ENCODE assay signal across 1 cellular context in genomic region chr14:92794547-92794941, GRCh38.
TF ChIP-seq lines count a peak whose summit lies in the region.

No MANE protein-coding gene starts in this region.

TF ChIP-seq in HepG2, 621 proteins besides CTCF, POLR2A, EP300 and RAD21 (continued from another document and continues in another):
- no peak for TF ChIP-seq ARID5B (CRISPR knock-in tag; IDR thresholded peaks at IDR 0.05)
- TF ChIP-seq ZHX1 (CRISPR knock-in tag; IDR thresholded peaks at IDR 0.05; ENCODE audit: low read depth), result no peak
- no peak for TF ChIP-seq ZNF282 (IDR thresholded peaks at IDR 0.05; ENCODE audit: partially characterized antibody)
- no peak for TF ChIP-seq SOX13 (IDR thresholded peaks at IDR 0.05)
- no peak for TF ChIP-seq SOX13 (CRISPR knock-in tag; conservative IDR thresholded peaks at IDR 0.05 in 1 of 2, IDR thresholded peaks at IDR 0.05 in 1 of 2)
- TF ChIP-seq, protein P1, sequence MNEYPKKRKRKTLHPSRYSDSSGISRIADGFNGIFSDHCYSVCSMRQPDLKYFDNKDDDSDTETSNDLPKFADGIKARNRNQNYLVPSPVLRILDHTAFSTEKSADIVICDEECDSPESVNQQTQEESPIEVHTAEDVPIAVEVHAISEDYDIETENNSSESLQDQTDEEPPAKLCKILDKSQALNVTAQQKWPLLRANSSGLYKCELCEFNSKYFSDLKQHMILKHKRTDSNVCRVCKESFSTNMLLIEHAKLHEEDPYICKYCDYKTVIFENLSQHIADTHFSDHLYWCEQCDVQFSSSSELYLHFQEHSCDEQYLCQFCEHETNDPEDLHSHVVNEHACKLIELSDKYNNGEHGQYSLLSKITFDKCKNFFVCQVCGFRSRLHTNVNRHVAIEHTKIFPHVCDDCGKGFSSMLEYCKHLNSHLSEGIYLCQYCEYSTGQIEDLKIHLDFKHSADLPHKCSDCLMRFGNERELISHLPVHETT (CRISPR knock-in tag; conservative IDR thresholded peaks at IDR 0.05), result no peak
- no peak for TF ChIP-seq ZNF530 (CRISPR knock-in tag; IDR thresholded peaks at IDR 0.05; ENCODE audit: low read depth)
- TF ChIP-seq, protein P2, sequence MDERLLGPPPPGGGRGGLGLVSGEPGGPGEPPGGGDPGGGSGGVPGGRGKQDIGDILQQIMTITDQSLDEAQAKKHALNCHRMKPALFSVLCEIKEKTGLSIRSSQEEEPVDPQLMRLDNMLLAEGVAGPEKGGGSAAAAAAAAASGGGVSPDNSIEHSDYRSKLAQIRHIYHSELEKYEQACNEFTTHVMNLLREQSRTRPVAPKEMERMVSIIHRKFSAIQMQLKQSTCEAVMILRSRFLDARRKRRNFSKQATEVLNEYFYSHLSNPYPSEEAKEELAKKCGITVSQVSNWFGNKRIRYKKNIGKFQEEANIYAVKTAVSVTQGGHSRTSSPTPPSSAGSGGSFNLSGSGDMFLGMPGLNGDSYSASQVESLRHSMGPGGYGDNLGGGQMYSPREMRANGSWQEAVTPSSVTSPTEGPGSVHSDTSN (CRISPR knock-in tag; IDR thresholded peaks at IDR 0.05), result no peak
- TF ChIP-seq EEA1 (CRISPR knock-in tag; IDR thresholded peaks at IDR 0.05; ENCODE audit: borderline replicate concordance), result no peak; the same call in 1 of the 2 replicates
- TF ChIP-seq ZBTB14 (CRISPR knock-in tag; IDR thresholded peaks at IDR 0.05), result no peak
- no peak for TF ChIP-seq HNRNPLL (IDR thresholded peaks at IDR 0.05; ENCODE audit: low read depth, low read length, poor library complexity, severe bottlenecking)
- no peak for TF ChIP-seq ZNF614 (CRISPR knock-in tag; IDR thresholded peaks at IDR 0.05; ENCODE audit: borderline replicate concordance)
- no peak for TF ChIP-seq PHF20 (CRISPR knock-in tag; IDR thresholded peaks at IDR 0.05)
- TF ChIP-seq RARA (CRISPR knock-in tag; IDR thresholded peaks at IDR 0.05), result 0 out of 2 replicates have a peak, but pooled peaks have one; percentile 1
- TF ChIP-seq ZNF550 (CRISPR knock-in tag; IDR thresholded peaks at IDR 0.05; ENCODE audit: borderline replicate concordance), result peak; percentile 88; the same call in 1 of the 2 replicates
- TF ChIP-seq ZNF569 (CRISPR knock-in tag; IDR thresholded peaks at IDR 0.05; ENCODE audit: borderline replicate concordance), result no peak
- TF ChIP-seq CBX1 (IDR thresholded peaks at IDR 0.05; ENCODE audit: low read depth), result no peak
- TF ChIP-seq NAIF1 (CRISPR knock-in tag; IDR thresholded peaks at IDR 0.05; ENCODE audit: borderline replicate concordance), result no peak
- TF ChIP-seq SALL2 (CRISPR knock-in tag; IDR thresholded peaks at IDR 0.05), result no peak
- no peak for TF ChIP-seq ZNF547 (CRISPR knock-in tag; IDR thresholded peaks at IDR 0.05)
- peak; percentile 82 for TF ChIP-seq RBM39 (IDR thresholded peaks at IDR 0.05; ENCODE audit: low read depth, low read length, poor library complexity, severe bottlenecking)
- TF ChIP-seq NCOA2 (CRISPR knock-in tag; IDR thresholded peaks at IDR 0.05), result no peak
- no peak for TF ChIP-seq ZNF562 (CRISPR knock-in tag; IDR thresholded peaks at IDR 0.05; ENCODE audit: borderline replicate concordance)
- TF ChIP-seq, protein P3, sequence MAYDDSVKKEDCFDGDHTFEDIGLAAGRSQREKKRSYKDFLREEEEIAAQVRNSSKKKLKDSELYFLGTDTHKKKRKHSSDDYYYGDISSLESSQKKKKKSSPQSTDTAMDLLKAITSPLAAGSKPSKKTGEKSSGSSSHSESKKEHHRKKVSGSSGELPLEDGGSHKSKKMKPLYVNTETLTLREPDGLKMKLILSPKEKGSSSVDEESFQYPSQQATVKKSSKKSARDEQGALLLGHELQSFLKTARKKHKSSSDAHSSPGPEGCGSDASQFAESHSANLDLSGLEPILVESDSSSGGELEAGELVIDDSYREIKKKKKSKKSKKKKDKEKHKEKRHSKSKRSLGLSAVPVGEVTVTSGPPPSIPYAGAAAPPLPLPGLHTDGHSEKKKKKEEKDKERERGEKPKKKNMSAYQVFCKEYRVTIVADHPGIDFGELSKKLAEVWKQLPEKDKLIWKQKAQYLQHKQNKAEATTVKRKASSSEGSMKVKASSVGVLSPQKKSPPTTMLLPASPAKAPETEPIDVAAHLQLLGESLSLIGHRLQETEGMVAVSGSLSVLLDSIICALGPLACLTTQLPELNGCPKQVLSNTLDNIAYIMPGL (CRISPR knock-in tag; IDR thresholded peaks at IDR 0.05; ENCODE audit: borderline replicate concordance in 1 of 2, low read depth in 1 of 2), result no peak; a peak in 1 of 4 replicates
- TF ChIP-seq ZNF12 (CRISPR knock-in tag; IDR thresholded peaks at IDR 0.05), result no peak
- peak; percentile 12; the same call in 1 of the 2 replicates for TF ChIP-seq ZNF777 (CRISPR knock-in tag; IDR thresholded peaks at IDR 0.05)
- TF ChIP-seq ZNF10 (CRISPR knock-in tag; IDR thresholded peaks at IDR 0.05; ENCODE audit: borderline replicate concordance, low read depth), result no peak
- TF ChIP-seq, protein P4, sequence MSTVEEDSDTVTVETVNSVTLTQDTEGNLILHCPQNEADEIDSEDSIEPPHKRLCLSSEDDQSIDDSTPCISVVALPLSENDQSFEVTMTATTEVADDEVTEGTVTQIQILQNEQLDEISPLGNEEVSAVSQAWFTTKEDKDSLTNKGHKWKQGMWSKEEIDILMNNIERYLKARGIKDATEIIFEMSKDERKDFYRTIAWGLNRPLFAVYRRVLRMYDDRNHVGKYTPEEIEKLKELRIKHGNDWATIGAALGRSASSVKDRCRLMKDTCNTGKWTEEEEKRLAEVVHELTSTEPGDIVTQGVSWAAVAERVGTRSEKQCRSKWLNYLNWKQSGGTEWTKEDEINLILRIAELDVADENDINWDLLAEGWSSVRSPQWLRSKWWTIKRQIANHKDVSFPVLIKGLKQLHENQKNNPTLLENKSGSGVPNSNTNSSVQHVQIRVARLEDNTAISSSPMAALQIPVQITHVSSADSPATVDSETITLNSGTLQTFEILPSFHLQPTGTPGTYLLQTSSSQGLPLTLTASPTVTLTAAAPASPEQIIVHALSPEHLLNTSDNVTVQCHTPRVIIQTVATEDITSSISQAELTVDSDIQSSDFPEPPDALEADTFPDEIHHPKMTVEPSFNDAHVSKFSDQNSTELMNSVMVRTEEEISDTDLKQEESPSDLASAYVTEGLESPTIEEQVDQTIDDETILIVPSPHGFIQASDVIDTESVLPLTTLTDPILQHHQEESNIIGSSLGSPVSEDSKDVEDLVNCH (CRISPR knock-in tag; IDR thresholded peaks at IDR 0.05), result no peak
- TF ChIP-seq ZNF33B (CRISPR knock-in tag; IDR thresholded peaks at IDR 0.05), result no peak
- no peak for TF ChIP-seq RAD51 (IDR thresholded peaks at IDR 0.05; ENCODE audit: borderline replicate concordance)
- no peak for TF ChIP-seq FOXJ3 (CRISPR knock-in tag; IDR thresholded peaks at IDR 0.05; ENCODE audit: borderline replicate concordance)
- TF ChIP-seq ZSCAN31 (CRISPR knock-in tag; IDR thresholded peaks at IDR 0.05; ENCODE audit: low read depth), result no peak
- TF ChIP-seq ZNF431 (CRISPR knock-in tag; IDR thresholded peaks at IDR 0.05; ENCODE audit: borderline replicate concordance, low read depth), result no peak
- no peak for TF ChIP-seq HOMEZ (CRISPR knock-in tag; IDR thresholded peaks at IDR 0.05; ENCODE audit: low read depth)
- TF ChIP-seq RFX5 (IDR thresholded peaks at IDR 0.05; ENCODE audit: low read depth, low read length), result no peak
- TF ChIP-seq, protein P5, sequence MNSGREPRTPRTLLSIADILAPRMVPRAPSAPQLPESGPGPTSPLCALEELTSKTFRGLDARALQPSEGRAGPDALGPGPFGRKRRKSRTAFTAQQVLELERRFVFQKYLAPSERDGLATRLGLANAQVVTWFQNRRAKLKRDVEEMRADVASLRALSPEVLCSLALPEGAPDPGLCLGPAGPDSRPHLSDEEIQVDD (CRISPR knock-in tag; IDR thresholded peaks at IDR 0.05; ENCODE audit: borderline replicate concordance), result peak; percentile 67; the same call in 1 of the 2 replicates
- no peak for TF ChIP-seq ZNF670 (CRISPR knock-in tag; IDR thresholded peaks at IDR 0.05; ENCODE audit: borderline replicate concordance)
- TF ChIP-seq ZNF776 (CRISPR knock-in tag; IDR thresholded peaks at IDR 0.05), result no peak
- no peak for TF ChIP-seq ZNF275 (CRISPR knock-in tag; IDR thresholded peaks at IDR 0.05; ENCODE audit: borderline replicate concordance)
- no peak for TF ChIP-seq KDM1A (CRISPR knock-in tag; IDR thresholded peaks at IDR 0.05)
- TF ChIP-seq SRSF9 (IDR thresholded peaks at IDR 0.05; ENCODE audit: borderline replicate concordance, insufficient read depth, low read depth, low read length, poor library complexity, severe bottlenecking), result no peak
- TF ChIP-seq REPIN1 (CRISPR knock-in tag; IDR thresholded peaks at IDR 0.05; ENCODE audit: borderline replicate concordance, low read depth), result no peak
- TF ChIP-seq, protein P6, sequence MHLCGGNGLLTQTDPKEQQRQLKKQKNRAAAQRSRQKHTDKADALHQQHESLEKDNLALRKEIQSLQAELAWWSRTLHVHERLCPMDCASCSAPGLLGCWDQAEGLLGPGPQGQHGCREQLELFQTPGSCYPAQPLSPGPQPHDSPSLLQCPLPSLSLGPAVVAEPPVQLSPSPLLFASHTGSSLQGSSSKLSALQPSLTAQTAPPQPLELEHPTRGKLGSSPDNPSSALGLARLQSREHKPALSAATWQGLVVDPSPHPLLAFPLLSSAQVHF (CRISPR knock-in tag; IDR thresholded peaks at IDR 0.05), result peak; percentile 22; the same call in 1 of the 2 replicates
- TF ChIP-seq NR2F2 (IDR thresholded peaks at IDR 0.05; ENCODE audit: borderline replicate concordance, low read depth), result no peak
